2 cellular contexts compared by ENCODE assay signal in genomic region chr2:112622528-112622849, GRCh38.
A peak's percentile ranks its signal among the peaks of the same experiment; 100 is the strongest.
TF ChIP-seq lines count a peak whose summit lies in the region.

No MANE protein-coding gene starts in this region.

TF ChIP-seq in liver, 16 proteins besides CTCF, POLR2A, EP300 and RAD21:
- TF ChIP-seq TAF1 (conservative IDR thresholded peaks at IDR 0.05) (no peak), ATF3 (IDR thresholded peaks at IDR 0.05) (no peak), RXRA (IDR thresholded peaks at IDR 0.05) (peak in 1 of 2 donors; percentile 49), HNF4A (conservative IDR thresholded peaks at IDR 0.05) (peak in 1 of 2 donors; percentile 60), JUND (IDR thresholded peaks at IDR 0.05) (peak in 1 of 2 donors; percentile 57), MAX (IDR thresholded peaks at IDR 0.05) (peak; percentile 12), REST (IDR thresholded peaks at IDR 0.05) (no peak)

TF ChIP-seq in HepG2, 621 proteins besides CTCF, POLR2A, EP300 and RAD21:
- no peak for TF ChIP-seq U2AF2 (IDR thresholded peaks at IDR 0.05; ENCODE audit: low read depth, low read length)
- no peak for TF ChIP-seq FLYWCH1 (CRISPR knock-in tag; IDR thresholded peaks at IDR 0.05)
- TF ChIP-seq ZNF335 (CRISPR knock-in tag; IDR thresholded peaks at IDR 0.05) = no peak
- no peak for TF ChIP-seq HINFP (CRISPR knock-in tag; IDR thresholded peaks at IDR 0.05; ENCODE audit: low read depth)
- no peak for TF ChIP-seq ZNF12 (CRISPR knock-in tag; IDR thresholded peaks at IDR 0.05)
- TF ChIP-seq HNF4A (CRISPR knock-in tag; IDR thresholded peaks at IDR 0.05) = no peak
- no peak for TF ChIP-seq SMYD3 (CRISPR knock-in tag; IDR thresholded peaks at IDR 0.05)
- no peak for TF ChIP-seq ETV5 (CRISPR knock-in tag; IDR thresholded peaks at IDR 0.05; ENCODE audit: borderline replicate concordance)
- no peak for TF ChIP-seq CENPT (CRISPR knock-in tag; IDR thresholded peaks at IDR 0.05; ENCODE audit: low read depth)
- TF ChIP-seq ZNF234 (CRISPR knock-in tag; conservative IDR thresholded peaks at IDR 0.05) = no peak
- no peak for TF ChIP-seq NRL (CRISPR knock-in tag; IDR thresholded peaks at IDR 0.05; ENCODE audit: borderline replicate concordance)
TF ChIP-seq in HepG2: peak in this region for 0.
